In genomic region chr13:101916108-101916757, GRCh38 we compare ENCODE assay signal across 8 cellular contexts.
DNase-seq lines count a peak whose midpoint lies in the region; ATAC-seq and TF ChIP-seq lines count a peak whose summit lies in the region.

No MANE protein-coding gene starts in this region.

- peak; percentile 24 for DNase-seq in GM03348 (ENCODE audit: low spot score)
- peak; percentile 88 for DNase-seq in NCI-H69 (lab: John Stamatoyannopoulos, UW)
- peak; percentile 13 for DNase-seq in fibroblast of villous mesenchyme (ENCODE audit: low read depth)
- DNase-seq in posterior vena cava (ENCODE audit: low spot score) = peak; percentile 79

- peak; percentile 29 for TF ChIP-seq CTCF in fibroblast of villous mesenchyme (IDR thresholded peaks at IDR 0.05; ENCODE audit: insufficient read depth, low read depth, low read length)

- intact Hi-C loops in posterior vena cava (cut with DNase I) = no loop called here

- ATAC-seq in GM19351 (IDR thresholded peaks at IDR 0.05; ENCODE audit: unreplicated experiment) (no peak), GM18858 (IDR thresholded peaks at IDR 0.05; ENCODE audit: unreplicated experiment) (no peak), HG02840 (IDR thresholded peaks at IDR 0.05; ENCODE audit: low FRiP score, unreplicated experiment) (no peak), HG03135 (IDR thresholded peaks at IDR 0.05; ENCODE audit: unreplicated experiment) (no peak)

- H3K4me3 ChIP-seq in fibroblast of villous mesenchyme (ENCODE audit: low read depth, low read length) = no peak overlapping the region

Comparison
In these comparisons a context has a peak if more than half of its experiments do, and no peak if none do; other contexts are left out.
1. DNase-seq: peak in every context shown above with its lines; median percentile 88 in NCI-H69; 79 in posterior vena cava; 24 in GM03348; 13 in fibroblast of villous mesenchyme.